10 cellular contexts compared by ENCODE assay signal in the genomic region with DNA sequence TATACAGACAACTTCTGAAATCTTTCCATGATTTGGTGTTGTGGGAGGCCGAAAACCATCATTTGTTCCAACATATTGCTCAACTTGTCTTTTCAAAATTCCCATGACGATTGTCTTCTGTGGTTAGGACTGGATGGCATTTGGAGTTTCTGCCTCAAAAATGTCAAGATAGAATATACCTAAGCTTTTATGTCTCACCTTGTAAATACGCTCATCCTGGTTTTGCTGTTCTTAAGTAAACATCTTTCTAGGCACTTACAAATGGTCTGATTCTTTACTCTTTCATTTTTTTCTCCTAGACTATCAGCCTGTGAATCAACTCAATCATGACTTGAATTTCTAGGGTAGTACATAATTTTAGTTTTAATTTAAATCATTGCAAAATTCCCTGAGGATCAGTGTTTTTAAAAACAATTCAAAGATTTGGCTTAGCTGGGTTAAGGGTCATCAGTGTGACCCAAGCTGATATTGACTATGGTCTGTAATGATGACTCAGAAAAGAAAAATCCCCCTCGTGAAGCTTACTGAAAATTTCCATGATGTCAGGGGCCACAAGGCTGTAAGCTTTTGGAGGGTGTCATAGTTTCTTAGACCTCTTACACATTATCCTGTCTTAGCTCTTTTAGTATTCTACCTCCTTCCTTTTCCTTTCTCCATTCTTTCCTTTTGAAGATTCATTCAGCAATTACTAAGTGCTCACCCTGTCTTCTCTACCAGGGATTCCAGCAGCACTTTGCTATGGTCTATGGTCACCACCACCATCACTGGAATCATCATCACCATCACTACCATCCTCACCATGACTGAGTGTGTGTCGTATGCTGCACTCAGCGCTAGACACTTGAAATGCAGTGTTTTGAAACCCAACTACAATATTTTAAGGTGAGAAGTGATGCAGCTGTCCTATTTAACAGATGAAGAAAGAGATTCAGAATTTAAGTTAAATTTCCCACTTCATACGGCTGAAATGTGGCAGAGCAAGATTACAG.
A peak's percentile ranks its signal among the peaks of the same experiment; 100 is the strongest.
DNase-seq lines count a peak whose midpoint lies in the region; ATAC-seq and TF ChIP-seq lines count a peak whose summit lies in the region.
"Had no signal": no experiment of that assay in that cellular context is flagged by ENCODE, and none has a peak within 500 bp of the region (broad histone marks: within the 10 kb centered on the region; RNA-seq: fewer than 3 reads in every experiment).

No MANE protein-coding gene starts in this region.

- H3K27ac ChIP-seq in HCT116 (ENCODE audit: low read depth, low read length) = no peak overlapping the region
- peak overlapping the region; percentile 12 to 45 for H3K27ac ChIP-seq in right atrium auricular region
- H3K27ac ChIP-seq in sigmoid colon = peak overlapping the region in 1 of 4 donors; percentile 25
- H3K27ac ChIP-seq in spleen = no peak overlapping the region

- H4K20me1 ChIP-seq in HCT116 (ENCODE audit: insufficient read depth) = no peaks in the 10 kb centered on the region

- no peak for ATAC-seq in HCT116
- no peak for ATAC-seq in T-helper 17 cell

- POLR2A ChIA-PET in HCT116 (lab: Charles Lee) = no interaction called here

- H3K36me3 ChIP-seq in HCT116 (ENCODE audit: control insufficient read depth in 1 of 2, insufficient read depth in 2 of 2, low read length in 2 of 2) (no peaks in the 10 kb centered on the region), right atrium auricular region (no peaks in the 10 kb centered on the region), sigmoid colon (no peaks in the 10 kb centered on the region), spleen (no peaks in the 10 kb centered on the region)

- H3K27me3 Mint-ChIP-seq in T-helper 17 cell = peaks cover 46% of the 10 kb centered on the region

- no peak overlapping the region for H2AFZ ChIP-seq in HCT116 (ENCODE audit: low read depth, low read length, poor library complexity, severe bottlenecking)

- peaks cover 9% of the 10 kb centered on the region for H3K4me1 Mint-ChIP-seq in T-helper 17 cell
- H3K4me1 Mint-ChIP-seq: CD8-positive, alpha-beta memory T cell had no signal

- RAD21 ChIA-PET in HCT116 (lab: Charles Lee; ENCODE audit: low non-redundant PET in 1 of 2, low total read pairs in 2 of 2, uncharacterized antibody in 2 of 2, unreplicated experiment in 2 of 2) = no interaction called here

- CTCF ChIA-PET in HCT116 (lab: Charles Lee) = interaction anchor here (1.0 kb wide), 1 partner anchor 10 kb away, joined by 3 read pairs; no protein-coding TSS in a partner anchor

- WGBS in sigmoid colon, 2 donors = 78 to 83% methylated on average over 7 of the region's 7 CpGs
- 79 to 93% (median 87%) methylated on average over 7 of the region's 7 CpGs for WGBS in spleen, 5 donors

- H3K4me1 ChIP-seq in HCT116 (ENCODE audit: control insufficient read depth in 1 of 2, insufficient read depth in 2 of 2, low read length in 2 of 2) (peaks cover 9 to 11% of the 10 kb centered on the region in 2 experiments; a peak in 3 of 4 replicates), right atrium auricular region (no peaks in the 10 kb centered on the region), sigmoid colon (peaks cover 0 to 25% (median 24%) of the 10 kb centered on the region in 4 donors), spleen (no peaks in the 10 kb centered on the region)

- peak overlapping the region; percentile 54 for H3K4me3 Mint-ChIP-seq in T-helper 17 cell
- H3K4me3 Mint-ChIP-seq: CD8-positive, alpha-beta memory T cell had no signal

- no peak overlapping the region for H3K9ac ChIP-seq in HCT116 (ENCODE audit: low read length)

- H3K36me3 Mint-ChIP-seq in T-helper 17 cell (ENCODE audit: low read depth) = peaks cover 2% of the 10 kb centered on the region
- H3K36me3 Mint-ChIP-seq: CD8-positive, alpha-beta memory T cell had no signal

- DNase-seq in EL = peak; percentile 53
- peak; percentile 4 for DNase-seq in HCT116 (ENCODE audit: low read depth, low spot score)
- DNase-seq in T-helper 17 cell = no peak
- DNase-seq in right atrium auricular region (ENCODE audit: low spot score) = no peak
- DNase-seq in mucosa of gallbladder (ENCODE audit: low spot score) = no peak
- no peak for DNase-seq in sigmoid colon
- DNase-seq in T-helper 1 cell = no peak
- DNase-seq in spleen = no peak
- DNase-seq: CD8-positive, alpha-beta memory T cell; NCI-H526 treated with DMSO at 0.1 percent for 48 hours had no signal

- H3K79me2 ChIP-seq in HCT116 (ENCODE audit: insufficient read depth, low read length) = no peaks in the 10 kb centered on the region

- BruUV-seq in HCT116 (replicated peaks; lab: Mats Ljungman, UMichigan) = no TSS peak

- no peak for TF ChIP-seq POLR2A in HCT116 (IDR thresholded peaks at IDR 0.05; ENCODE audit: borderline replicate concordance, extremely low read depth, insufficient read depth, insufficient read length)
- TF ChIP-seq POLR2A in sigmoid colon (IDR thresholded peaks at IDR 0.05) = no peak
- no peak for TF ChIP-seq POLR2A in spleen (IDR thresholded peaks at IDR 0.05)

- H3K4me3 ChIP-seq in HCT116 (replicated peaks in 1 of 2; ENCODE audit: low read depth in 1 of 2, low read length in 2 of 2) = no peak overlapping the region
- H3K4me3 ChIP-seq in right atrium auricular region = no peak overlapping the region
- H3K4me3 ChIP-seq in sigmoid colon = no peak overlapping the region
- no peak overlapping the region for H3K4me3 ChIP-seq in spleen

- TF ChIP-seq CTCF in HCT116 (IDR thresholded peaks at IDR 0.05 in 2 of 3, conservative IDR thresholded peaks at IDR 0.05 in 1 of 3; ENCODE audit: borderline replicate concordance in 1 of 3, insufficient read depth in 1 of 3, low read depth in 2 of 3, low read length in 2 of 3) (no peak), right atrium auricular region (IDR thresholded peaks at IDR 0.05) (no peak), sigmoid colon (IDR thresholded peaks at IDR 0.05) (no peak), spleen (IDR thresholded peaks at IDR 0.05 in 8 of 11, conservative IDR thresholded peaks at IDR 0.05 in 3 of 11) (no peak)

- no peak for TF ChIP-seq EP300 in sigmoid colon (IDR thresholded peaks at IDR 0.05)

- H3K9me3 ChIP-seq in HCT116 (ENCODE audit: control insufficient read depth in 1 of 2, insufficient read depth in 1 of 2, low read depth in 1 of 2, low read length in 2 of 2) = no peaks in the 10 kb centered on the region
- no peaks in the 10 kb centered on the region for H3K9me3 ChIP-seq in T-helper 17 cell (ENCODE audit: control insufficient read depth, low read length, poor library complexity, severe bottlenecking)
- no peaks in the 10 kb centered on the region for H3K9me3 ChIP-seq in right atrium auricular region
- no peaks in the 10 kb centered on the region for H3K9me3 ChIP-seq in sigmoid colon
- H3K9me3 ChIP-seq in spleen = no peaks in the 10 kb centered on the region

- TF ChIP-seq RAD21 in HCT116 (IDR thresholded peaks at IDR 0.05; ENCODE audit: low read depth) = no peak

- H3K4me2 ChIP-seq in HCT116 (ENCODE audit: low read length) = no peak overlapping the region

- intact Hi-C loops in HCT116 (cut with micrococcal nuclease) = no loop called here
- intact Hi-C loops in sigmoid colon (cut with DNase I) = no loop called here
- intact Hi-C loops in spleen (cut with DNase I; ENCODE audit: low total_unique reads) = no loop called here

- no peak overlapping the region for H3K27ac Mint-ChIP-seq in T-helper 17 cell
- H3K27ac Mint-ChIP-seq: CD8-positive, alpha-beta memory T cell had no signal

- H3K9me2 ChIP-seq in HCT116 (ENCODE audit: insufficient read depth) = no peaks in the 10 kb centered on the region

- H3K27me3 ChIP-seq in HCT116 (ENCODE audit: insufficient read depth, low read length) (no peaks in the 10 kb centered on the region), right atrium auricular region (no peaks in the 10 kb centered on the region), sigmoid colon (no peaks in the 10 kb centered on the region), spleen (replicated peaks in 1 of 7) (peaks cover 0 to 6% (median 0%) of the 10 kb centered on the region in 7 donors)

TF ChIP-seq in HCT116, 20 proteins besides CTCF, POLR2A, EP300 and RAD21:
- TF ChIP-seq FOSL1 (IDR thresholded peaks at IDR 0.05; ENCODE audit: low read depth) (peak; percentile 25; the same call in 1 of the 2 replicates), SP1 (IDR thresholded peaks at IDR 0.05; ENCODE audit: low read depth) (no peak), POLR2AphosphoS5 (IDR thresholded peaks at IDR 0.05; ENCODE audit: low read depth, low read length) (no peak), SIN3A (IDR thresholded peaks at IDR 0.05; ENCODE audit: low read depth) (no peak), JUND (IDR thresholded peaks at IDR 0.05) (0 out of 2 replicates have a peak, but pooled peaks have one; percentile 12)

Comparison
In these comparisons a context has a peak if more than half of its experiments do, and no peak if none do; other contexts are left out.
1. DNase-seq: peak in EL (single experiment) and HCT116 (single experiment); none in T-helper 17 cell (0 of 3), right atrium auricular region (single experiment), mucosa of gallbladder (single experiment), sigmoid colon (single experiment), T-helper 1 cell (0 of 5) and spleen (single experiment).
2. H3K27ac ChIP-seq: peak in right atrium auricular region (2 of 2); none in HCT116 (single experiment) and spleen (0 of 8).